ENCODE assay signal across 12 cellular contexts in genomic region chr17:40019140-40019991, GRCh38. TPM values are rescaled to one million over a fixed set of nuclear protein-coding genes. Genes with fewer than 3 reads are reported as not detected.
A peak's percentile ranks its signal among the peaks of the same experiment; 100 is the strongest.
DNase-seq lines count a peak whose midpoint lies in the region; ATAC-seq and TF ChIP-seq lines count a peak whose summit lies in the region.
"Had no signal": no experiment of that assay in that cellular context is flagged by ENCODE, and none has a peak within 500 bp of the region (broad histone marks: within the 10 kb centered on the region; RNA-seq: fewer than 3 reads in every experiment).

No MANE protein-coding gene starts in this region.

- no peaks in the 10 kb centered on the region for H3K9me3 ChIP-seq in left ventricle myocardium inferior (replicated peaks)
- no peaks in the 10 kb centered on the region for H3K9me3 ChIP-seq in stomach smooth muscle (ENCODE audit: control insufficient read depth in 2 of 2, low read length in 2 of 2)
- H3K9me3 ChIP-seq: body of pancreas had no signal

- H3K27ac Mint-ChIP-seq in activated T-helper 2 cell treated with anti-CD3 and anti-CD28 coated beads, Interferon-gamma antibody, Interleukin-2, Interleukin-4, amounts not matched to agents 10 μg/mL and 5 μg/mL and 100 μg/mL, durations not matched to agents 14 hours and 24 hours and 36 hours, result no peak overlapping the region
- H3K27ac Mint-ChIP-seq: activated CD4-positive, alpha-beta memory T cell treated with anti-CD3 and anti-CD28 coated beads for 36 hours had no signal

- ATAC-seq in HG03354 (IDR thresholded peaks at IDR 0.05; ENCODE audit: poor library complexity, severe bottlenecking, unreplicated experiment), result no peak
- ATAC-seq: body of pancreas had no signal

- no peaks in the 10 kb centered on the region for H3K27me3 ChIP-seq in left ventricle myocardium inferior (ENCODE audit: low read depth)
- no peaks in the 10 kb centered on the region for H3K27me3 ChIP-seq in stomach smooth muscle (ENCODE audit: control insufficient read depth in 1 of 2, insufficient read depth in 2 of 2, low read length in 2 of 2)
- H3K27me3 ChIP-seq: body of pancreas had no signal

- peak; percentile 52 for DNase-seq in HFF-Myc (ENCODE audit: extremely low read depth, low read depth)
- peak; percentile 55 for DNase-seq in astrocyte of the cerebellum (ENCODE audit: low read depth)
- DNase-seq in left ventricle myocardium inferior, result no peak
- no peak for DNase-seq in LoVo (ENCODE audit: low spot score)
- DNase-seq in NCI-H524 treated with DMSO at 0.1 percent for 48 hours (lab: John Stamatoyannopoulos, UW), result no peak
- DNase-seq in activated T-helper 2 cell treated with anti-CD3 and anti-CD28 coated beads, Interferon-gamma antibody, Interleukin-2, Interleukin-4, amounts not matched to agents 10 μg/mL and 5 μg/mL and 100 μg/mL, durations not matched to agents 14 hours and 24 hours and 36 hours (ENCODE audit: low spot score), result no peak
- DNase-seq: activated CD4-positive, alpha-beta memory T cell treated with anti-CD3 and anti-CD28 coated beads for 36 hours; NCI-H2029 treated with DMSO at 0.1 percent for 48 hours had no signal

- H3K4me3 Mint-ChIP-seq in activated T-helper 2 cell treated with anti-CD3 and anti-CD28 coated beads, Interferon-gamma antibody, Interleukin-2, Interleukin-4, amounts not matched to agents 10 μg/mL and 5 μg/mL and 100 μg/mL, durations not matched to agents 14 hours and 24 hours and 36 hours (ENCODE audit: low read depth), result no peak overlapping the region
- H3K4me3 Mint-ChIP-seq: activated CD4-positive, alpha-beta memory T cell treated with anti-CD3 and anti-CD28 coated beads for 36 hours had no signal

- no peak overlapping the region for H3K9ac ChIP-seq in stomach smooth muscle (ENCODE audit: low read length in 2 of 2)

- peak overlapping the region; percentile 50 for H3K27ac ChIP-seq in left ventricle myocardium inferior (replicated peaks)
- peak overlapping the region; percentile 58 for H3K27ac ChIP-seq in stomach smooth muscle (ENCODE audit: low read length)
- H3K27ac ChIP-seq: body of pancreas had no signal

- H3K4me3 ChIP-seq in HFF-Myc (replicated peaks; ENCODE audit: low read depth, low read length) (peak overlapping the region; percentile 15; the same call in 1 of the 2 replicates), astrocyte of the cerebellum (ENCODE audit: low read depth, low read length) (no peak overlapping the region), left ventricle myocardium inferior (no peak overlapping the region), stomach smooth muscle (ENCODE audit: low read length in 2 of 2) (no peak overlapping the region)
- H3K4me3 ChIP-seq: body of pancreas had no signal

- no peaks in the 10 kb centered on the region for H3K4me1 Mint-ChIP-seq in activated T-helper 2 cell treated with anti-CD3 and anti-CD28 coated beads, Interferon-gamma antibody, Interleukin-2, Interleukin-4, amounts not matched to agents 10 μg/mL and 5 μg/mL and 100 μg/mL, durations not matched to agents 14 hours and 24 hours and 36 hours (ENCODE audit: low read depth)

- H3K36me3 ChIP-seq in left ventricle myocardium inferior, result peaks cover 47% of the 10 kb centered on the region
- H3K36me3 ChIP-seq in stomach smooth muscle (ENCODE audit: control insufficient read depth in 2 of 2, insufficient read depth in 2 of 2, low read length in 2 of 2), result peaks cover 8 to 21% of the 10 kb centered on the region in 2 donors

- no peaks in the 10 kb centered on the region for H3K9me3 Mint-ChIP-seq in activated T-helper 2 cell treated with anti-CD3 and anti-CD28 coated beads, Interferon-gamma antibody, Interleukin-2, Interleukin-4, amounts not matched to agents 10 μg/mL and 5 μg/mL and 100 μg/mL, durations not matched to agents 14 hours and 24 hours and 36 hours
- H3K9me3 Mint-ChIP-seq: activated CD4-positive, alpha-beta memory T cell treated with anti-CD3 and anti-CD28 coated beads for 36 hours had no signal

- peaks cover 29% of the 10 kb centered on the region for H3K36me3 Mint-ChIP-seq in activated T-helper 2 cell treated with anti-CD3 and anti-CD28 coated beads, Interferon-gamma antibody, Interleukin-2, Interleukin-4, amounts not matched to agents 10 μg/mL and 5 μg/mL and 100 μg/mL, durations not matched to agents 14 hours and 24 hours and 36 hours (ENCODE audit: low read depth)

- H3K4me1 ChIP-seq in left ventricle myocardium inferior, result peaks cover 79% of the 10 kb centered on the region
- peaks cover 42% of the 10 kb centered on the region for H3K4me1 ChIP-seq in stomach smooth muscle (ENCODE audit: control insufficient read depth, insufficient read depth, low read length)

- in situ Hi-C loops in astrocyte of the cerebellum (cut with HindIII; ENCODE audit: low sequenced_read_pairs), result no loop called here

- no peak for TF ChIP-seq CTCF in HFF-Myc (IDR thresholded peaks at IDR 0.05; ENCODE audit: low read depth, low read length, missing control alignments)
- no peak for TF ChIP-seq CTCF in astrocyte of the cerebellum (IDR thresholded peaks at IDR 0.05; ENCODE audit: low read depth, low read length, missing control alignments)
- no peak for TF ChIP-seq CTCF in left ventricle myocardium inferior (IDR thresholded peaks at IDR 0.05; ENCODE audit: borderline replicate concordance)

- no peaks in the 10 kb centered on the region for H3K27me3 Mint-ChIP-seq in activated T-helper 2 cell treated with anti-CD3 and anti-CD28 coated beads, Interferon-gamma antibody, Interleukin-2, Interleukin-4, amounts not matched to agents 10 μg/mL and 5 μg/mL and 100 μg/mL, durations not matched to agents 14 hours and 24 hours and 36 hours (ENCODE audit: low read depth)
- H3K27me3 Mint-ChIP-seq: activated CD4-positive, alpha-beta memory T cell treated with anti-CD3 and anti-CD28 coated beads for 36 hours had no signal

- intact Hi-C loops in left ventricle myocardium inferior (cut with micrococcal nuclease), result no loop called here
- intact Hi-C loops in activated T-helper 2 cell treated with anti-CD3 and anti-CD28 coated beads, Interferon-gamma antibody, Interleukin-2, Interleukin-4, amounts not matched to agents 10 μg/mL and 5 μg/mL and 100 μg/mL, durations not matched to agents 14 hours and 24 hours and 36 hours (cut with micrococcal nuclease), result loop anchor here (10.0 kb wide), 1 partner anchor 155 kb away; the partner anchor contains the start of gene RAPGEFL1

RNA-seq across cellular contexts. Expression of gene CSF3, which starts 4.1 kb away (rescaled TPM):
- not detected for total RNA-seq in left ventricle myocardium inferior
- total RNA-seq in activated T-helper 2 cell treated with anti-CD3 and anti-CD28 coated beads, Interferon-gamma antibody, Interleukin-2, Interleukin-4, amounts not matched to agents 10 μg/mL and 5 μg/mL and 100 μg/mL, durations not matched to agents 14 hours and 24 hours and 36 hours, result not detected in 2 replicates
- total RNA-seq: activated CD4-positive, alpha-beta memory T cell treated with anti-CD3 and anti-CD28 coated beads for 36 hours; progenitor cell of endocrine pancreas had no signal

RNA-seq across cellular contexts. Expression of gene MED24, which starts 34.8 kb away (rescaled TPM):
- 58.2 TPM for total RNA-seq in left ventricle myocardium inferior
- 110 and 116 TPM in 2 replicates for total RNA-seq in activated T-helper 2 cell treated with anti-CD3 and anti-CD28 coated beads, Interferon-gamma antibody, Interleukin-2, Interleukin-4, amounts not matched to agents 10 μg/mL and 5 μg/mL and 100 μg/mL, durations not matched to agents 14 hours and 24 hours and 36 hours

RNA-seq across cellular contexts. Expression of gene PSMD3, which starts 38.8 kb away (rescaled TPM):
- total RNA-seq in left ventricle myocardium inferior, result 86.7 TPM
- total RNA-seq in activated T-helper 2 cell treated with anti-CD3 and anti-CD28 coated beads, Interferon-gamma antibody, Interleukin-2, Interleukin-4, amounts not matched to agents 10 μg/mL and 5 μg/mL and 100 μg/mL, durations not matched to agents 14 hours and 24 hours and 36 hours, result 193 and 196 TPM in 2 replicates

RNA-seq across cellular contexts. Expression of gene THRA, which starts 43.4 kb away (rescaled TPM):
- 78.3 TPM for total RNA-seq in left ventricle myocardium inferior
- 4.9 and 5.6 TPM in 2 replicates for total RNA-seq in activated T-helper 2 cell treated with anti-CD3 and anti-CD28 coated beads, Interferon-gamma antibody, Interleukin-2, Interleukin-4, amounts not matched to agents 10 μg/mL and 5 μg/mL and 100 μg/mL, durations not matched to agents 14 hours and 24 hours and 36 hours

RNA-seq across cellular contexts. Expression of gene GSDMA, which starts 56.6 kb away (rescaled TPM):
- total RNA-seq in left ventricle myocardium inferior, result 0.66 TPM
- 0.11 and 0.53 TPM in 2 replicates for total RNA-seq in activated T-helper 2 cell treated with anti-CD3 and anti-CD28 coated beads, Interferon-gamma antibody, Interleukin-2, Interleukin-4, amounts not matched to agents 10 μg/mL and 5 μg/mL and 100 μg/mL, durations not matched to agents 14 hours and 24 hours and 36 hours
- total RNA-seq: progenitor cell of endocrine pancreas had no signal

Comparison
In these comparisons a context has a peak if more than half of its experiments do, and no peak if none do; other contexts are left out.
1. DNase-seq: peak in HFF-Myc (single experiment) and astrocyte of the cerebellum (single experiment); none in left ventricle myocardium inferior (single experiment), LoVo (single experiment), NCI-H524 treated with DMSO at 0.1 percent for 48 hours (single experiment) and activated T-helper 2 cell treated with anti-CD3 and anti-CD28 coated beads, Interferon-gamma antibody, Interleukin-2, Interleukin-4, amounts not matched to agents 10 μg/mL and 5 μg/mL and 100 μg/mL, durations not matched to agents 14 hours and 24 hours and 36 hours (single experiment).